7 cellular contexts compared by ENCODE assay signal in genomic region chr12:52119398-52120254, GRCh38. TPM values are rescaled to one million over a fixed set of nuclear protein-coding genes. Genes with fewer than 3 reads are reported as not detected.
A peak's percentile ranks its signal among the peaks of the same experiment; 100 is the strongest.
DNase-seq lines count a peak whose midpoint lies in the region; ATAC-seq and TF ChIP-seq lines count a peak whose summit lies in the region.

No MANE protein-coding gene starts in this region.

- no peaks in the 10 kb centered on the region for H3K36me3 ChIP-seq in colonic mucosa

- H3K4me1 Mint-ChIP-seq in natural killer cell: peaks cover 4 to 7% of the 10 kb centered on the region in 2 donors

- H3K4me3 Mint-ChIP-seq in natural killer cell: no peak overlapping the region

- no peak overlapping the region for H3K9ac ChIP-seq in colonic mucosa (ENCODE audit: low read depth in 2 of 2, low read length in 2 of 2)

- no peak overlapping the region for H3K4me3 ChIP-seq in colonic mucosa

- H3K36me3 Mint-ChIP-seq in natural killer cell: no peaks in the 10 kb centered on the region

- no peak overlapping the region for H3K27ac ChIP-seq in colonic mucosa

- H3K27ac Mint-ChIP-seq in natural killer cell: peak overlapping the region in 1 of 2 donors; percentile 72

- no peaks in the 10 kb centered on the region for H3K9me3 ChIP-seq in colonic mucosa

- ATAC-seq in natural killer cell (peak; percentile 35 to 57 (median 53)), HG02884 (IDR thresholded peaks at IDR 0.05; ENCODE audit: unreplicated experiment) (no peak)

- intact Hi-C loops in colonic mucosa (cut with DNase I) (loop anchor here (5.0 kb wide), 1 partner anchor 92 kb away; no protein-coding TSS in a partner anchor), natural killer cell (cut with micrococcal nuclease) (loop anchor here (2.0 kb wide), 1 partner anchor 95 kb away; no protein-coding TSS in a partner anchor)

- TF ChIP-seq CTCF in colonic mucosa (IDR thresholded peaks at IDR 0.05): peak; percentile 62
- no peak for TF ChIP-seq CTCF in natural killer cell (IDR thresholded peaks at IDR 0.05)

- no peaks in the 10 kb centered on the region for H3K4me1 ChIP-seq in colonic mucosa

- peaks cover 32 to 37% of the 10 kb centered on the region in 2 donors for H3K27me3 Mint-ChIP-seq in natural killer cell (ENCODE audit: low read depth in 2 of 2)

- H3K27me3 ChIP-seq in colonic mucosa: no peaks in the 10 kb centered on the region

- no peaks in the 10 kb centered on the region for H3K9me3 Mint-ChIP-seq in natural killer cell

- DNase-seq in EH (ENCODE audit: low read depth) (peak; percentile 17), HuH-7.5 (ENCODE audit: low spot score) (peak; percentile 77), T-helper 1 cell (peak in 3 of 5 donors; percentile 20 to 34 (median 21)), colonic mucosa (peak; percentile 63), natural killer cell (no peak)
- DNase-seq in effector CD4-positive, alpha-beta T cell: no peak

RNA-seq across cellular contexts. Expression of gene SMIM41, which starts 40.1 kb away (rescaled TPM):
- under 1 TPM; 0.30 to 0.58 TPM for total RNA-seq in colonic mucosa
- not detected for total RNA-seq in natural killer cell

RNA-seq across cellular contexts. Expression of gene ATG101, which starts 49.8 kb away (rescaled TPM):
- total RNA-seq in colonic mucosa: 10 to 100 TPM; 37.7 to 44.0 TPM
- 10 to 100 TPM; 18.6 to 32.8 (median 23.3) TPM for total RNA-seq in natural killer cell

Comparison
In these comparisons a context has a peak if more than half of its experiments do, and no peak if none do; other contexts are left out.
1. DNase-seq: peak in EH (single experiment), HuH-7.5 (single experiment), T-helper 1 cell (3 of 5) and colonic mucosa (single experiment); none in natural killer cell (single experiment) and effector CD4-positive, alpha-beta T cell (single experiment).